ENCODE assay signal across 8 cellular contexts in genomic region chr7:38107486-38107893, GRCh38.
DNase-seq lines count a peak whose midpoint lies in the region; ATAC-seq and TF ChIP-seq lines count a peak whose summit lies in the region.

No MANE protein-coding gene starts in this region.

- no peaks in the 10 kb centered on the region for H3K9me3 Mint-ChIP-seq in activated B cell treated with CpG ODN at 0.5 μM for 24 hours

- no peak overlapping the region for H3K4me3 Mint-ChIP-seq in activated B cell treated with CpG ODN at 0.5 μM for 24 hours

- no peaks in the 10 kb centered on the region for H3K4me1 Mint-ChIP-seq in activated B cell treated with CpG ODN at 0.5 μM for 24 hours

- POLR2A ChIA-PET in activated B cell treated with CpG ODN at 0.5 μM for 24 hours (lab: Charles Lee): no interaction called here

- TF ChIP-seq CTCF in activated B cell treated with CpG ODN at 0.5 μM for 24 hours (IDR thresholded peaks at IDR 0.05): peak; percentile 59

- DNase-seq in NOMO-1 (lab: John Stamatoyannopoulos, UW; ENCODE audit: unreplicated experiment in 2 of 2) (peak; percentile 5 to 56), NOMO-1 treated with dmso at 0.1 percent for 144 hours (lab: John Stamatoyannopoulos, UW; ENCODE audit: unreplicated experiment) (no peak), NCI-H2107 treated with DMSO at 0.1 percent for 48 hours (lab: John Stamatoyannopoulos, UW; ENCODE audit: unreplicated experiment) (peak; percentile 67), activated B cell treated with CpG ODN at 0.5 μM for 24 hours (no peak), kidney tubule cell (ENCODE audit: low spot score) (peak; percentile 76)
- DNase-seq in central memory CD4-positive, alpha-beta T cell: peak; percentile 44
- peak; percentile 74 for DNase-seq in stimulated activated CD4-positive, alpha-beta T cell treated with anti-CD3 and anti-CD28 coated beads, Interleukin-4, amount 100 ng/mL, for 24 hours

- intact Hi-C loops in activated B cell treated with CpG ODN at 0.5 μM for 24 hours (cut with micrococcal nuclease): loop anchor here (1.0 to 5.0 kb wide), 5 partner anchors 115 to 1415 kb away; no protein-coding TSS in a partner anchor

- no peak overlapping the region for H3K27ac Mint-ChIP-seq in activated B cell treated with CpG ODN at 0.5 μM for 24 hours

- H3K36me3 Mint-ChIP-seq in activated B cell treated with CpG ODN at 0.5 μM for 24 hours (ENCODE audit: low read depth): no peaks in the 10 kb centered on the region

- peaks cover 9% of the 10 kb centered on the region for H3K27me3 Mint-ChIP-seq in activated B cell treated with CpG ODN at 0.5 μM for 24 hours

- CTCF ChIA-PET in activated B cell treated with CpG ODN at 0.5 μM for 24 hours (lab: Charles Lee): interaction anchor here (0.7 to 6.4 kb wide), 7 partner anchors 71 to 270 kb away, joined by 3 to 153 read pairs (median 3); partner anchors contain the start of gene STARD3NL

- ATAC-seq in HG02885 (IDR thresholded peaks at IDR 0.05; ENCODE audit: poor library complexity, unreplicated experiment): peak; percentile 89
- peak; percentile 62 for ATAC-seq in activated B cell treated with CpG ODN at 0.5 μM for 24 hours (ENCODE audit: low read depth)

Comparison
In these comparisons a context has a peak if more than half of its experiments do, and no peak if none do; other contexts are left out.
1. DNase-seq: peak in NOMO-1 (2 of 2), NCI-H2107 treated with DMSO at 0.1 percent for 48 hours (single experiment), central memory CD4-positive, alpha-beta T cell (single experiment), kidney tubule cell (single experiment) and stimulated activated CD4-positive, alpha-beta T cell treated with anti-CD3 and anti-CD28 coated beads, Interleukin-4, amount 100 ng/mL, for 24 hours (single experiment); none in NOMO-1 treated with dmso at 0.1 percent for 144 hours (single experiment) and activated B cell treated with CpG ODN at 0.5 μM for 24 hours (single experiment).